In the genomic region with DNA sequence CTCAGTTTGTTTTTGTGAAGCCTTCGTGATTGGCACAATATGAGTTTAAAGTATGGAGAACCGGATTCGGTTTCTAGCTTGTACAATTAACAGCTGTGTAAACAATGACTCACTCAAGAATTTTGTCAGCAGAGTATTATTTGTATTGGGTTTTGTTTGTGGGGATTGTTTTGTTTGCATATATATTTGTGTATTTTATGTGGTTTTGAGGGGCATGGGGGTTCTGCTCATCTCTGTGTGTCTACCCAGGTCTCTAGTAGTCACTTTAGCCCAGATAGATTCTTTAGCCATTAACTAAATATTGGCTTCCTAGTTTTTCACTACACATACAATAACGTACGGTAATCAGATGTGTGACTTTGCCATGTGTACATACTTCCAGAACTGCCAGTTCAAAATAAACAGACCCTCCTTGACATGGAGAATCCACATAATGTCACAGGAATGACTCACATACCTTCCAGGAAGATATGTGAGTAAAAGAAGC, we compare ENCODE assay signal across 14 cellular contexts. TPM values are rescaled to one million over a fixed set of nuclear protein-coding genes. Genes with fewer than 3 reads are reported as not detected.
DNase-seq lines count a peak whose midpoint lies in the region; ATAC-seq, FAIRE-seq and TF ChIP-seq lines count a peak whose summit lies in the region.
"Had no signal": no experiment of that assay in that cellular context is flagged by ENCODE, and none has a peak within 500 bp of the region (broad histone marks: within the 10 kb centered on the region; RNA-seq: fewer than 3 reads in every experiment).

No MANE protein-coding gene starts in this region.

- DNase-seq in A549 (ENCODE audit: low read depth in 1 of 2, low spot score in 1 of 2) (peak in 1 of 2 experiments; percentile 19), NCI-H1092 (lab: John Stamatoyannopoulos, UW) (peak; percentile 78), RWPE2 (ENCODE audit: low spot score) (no peak), left colon (no peak), suprapubic skin (ENCODE audit: low spot score in 2 of 2) (no peak)
- DNase-seq in NK-92 treated with Interleukin-12 subunit alpha and Interleukin-12 subunit beta, amount 100 ng/mL, for 24 hours (lab: John Stamatoyannopoulos, UW), result no peak
- no peak for DNase-seq in activated CD8-positive, alpha-beta T cell treated with anti-CD3 and anti-CD28 coated beads, Interleukin-2, amount 10 ng/mL, durations not matched to agents 7 days and 5 days
- DNase-seq: hypothalamus, tibial artery had no signal

- H3K4me1 ChIP-seq in A549, result peaks cover 7% of the 10 kb centered on the region; the same call in 1 of the 3 replicates
- peaks cover 14% of the 10 kb centered on the region for H3K4me1 ChIP-seq in RWPE2 (ENCODE audit: insufficient read depth, poor library complexity, severe bottlenecking)
- no peaks in the 10 kb centered on the region for H3K4me1 ChIP-seq in suprapubic skin
- H3K4me1 ChIP-seq: tibial artery had no signal

- ATAC-seq in A549 (peak in 1 of 2 experiments; percentile 50; a peak in 1 of 6 replicates), RWPE2 (ENCODE audit: low read depth) (peak; percentile 78), left colon (peak; percentile 85), HG03139 (IDR thresholded peaks at IDR 0.05; ENCODE audit: unreplicated experiment) (no peak)
- no peak for ATAC-seq in activated CD8-positive, alpha-beta T cell treated with anti-CD3 and anti-CD28 coated beads, Interleukin-2, amount 10 ng/mL, durations not matched to agents 7 days and 5 days

- H3K36me3 ChIP-seq in RWPE2 (ENCODE audit: low read depth) (no peaks in the 10 kb centered on the region), suprapubic skin (no peaks in the 10 kb centered on the region)
- H3K36me3 ChIP-seq: tibial artery had no signal

- H3K27me3 ChIP-seq in RWPE2 (ENCODE audit: insufficient read depth, poor library complexity, severe bottlenecking) (peaks cover 2% of the 10 kb centered on the region), suprapubic skin (no peaks in the 10 kb centered on the region)
- H3K27me3 ChIP-seq: tibial artery had no signal

- peaks cover 12% of the 10 kb centered on the region for H3K27me3 Mint-ChIP-seq in activated CD8-positive, alpha-beta T cell treated with anti-CD3 and anti-CD28 coated beads, Interleukin-2, amount 10 ng/mL, durations not matched to agents 7 days and 5 days (ENCODE audit: low read depth)

- TF ChIP-seq CTCF in A549 (IDR thresholded peaks at IDR 0.05) (no peak), RWPE2 (IDR thresholded peaks at IDR 0.05; ENCODE audit: poor library complexity, severe bottlenecking) (no peak), suprapubic skin (IDR thresholded peaks at IDR 0.05) (no peak)

- H3K4me2 ChIP-seq in A549, result peak overlapping the region; percentile 32; the same call in 1 of the 3 replicates

- H3K27ac Mint-ChIP-seq in activated CD8-positive, alpha-beta T cell treated with anti-CD3 and anti-CD28 coated beads, Interleukin-2, amount 10 ng/mL, durations not matched to agents 7 days and 5 days, result no peak overlapping the region
- H3K27ac Mint-ChIP-seq: mesothelial cell of epicardium had no signal

- TF ChIP-seq EP300 in A549 (IDR thresholded peaks at IDR 0.05) (no peak), suprapubic skin (IDR thresholded peaks at IDR 0.05) (no peak)

- no peak overlapping the region for H3K27ac ChIP-seq in A549
- H3K27ac ChIP-seq in RWPE2 (ENCODE audit: poor library complexity, severe bottlenecking), result no peak overlapping the region
- no peak overlapping the region for H3K27ac ChIP-seq in suprapubic skin
- H3K27ac ChIP-seq: tibial artery had no signal

- intact Hi-C loops in left colon (cut with DNase I, micrococcal nuclease), result no loop called here

- no peak overlapping the region for H3K4me3 Mint-ChIP-seq in activated CD8-positive, alpha-beta T cell treated with anti-CD3 and anti-CD28 coated beads, Interleukin-2, amount 10 ng/mL, durations not matched to agents 7 days and 5 days
- H3K4me3 Mint-ChIP-seq: mesothelial cell of epicardium had no signal

- no peak for FAIRE-seq in A549 (lab: Jason Lieb, UNC)
- FAIRE-seq: endometrium, RCC 7860 had no signal

- no peak for TF ChIP-seq RAD21 in A549 (conservative IDR thresholded peaks at IDR 0.05 in 1 of 2, IDR thresholded peaks at IDR 0.05 in 1 of 2)

- no peaks in the 10 kb centered on the region for H3K9me3 ChIP-seq in A549
- H3K9me3 ChIP-seq in RWPE2 (ENCODE audit: severe bottlenecking), result no peaks in the 10 kb centered on the region
- no peaks in the 10 kb centered on the region for H3K9me3 ChIP-seq in suprapubic skin
- H3K9me3 ChIP-seq: tibial artery had no signal

- WGBS in A549 (ENCODE audit: missing lambda C conversion rate), result under 1% methylated on average over 5 of the region's 5 CpGs
- WGBS in suprapubic skin, result 49% methylated on average over 5 of the region's 5 CpGs

- H3K4me1 Mint-ChIP-seq in activated CD8-positive, alpha-beta T cell treated with anti-CD3 and anti-CD28 coated beads, Interleukin-2, amount 10 ng/mL, durations not matched to agents 7 days and 5 days (ENCODE audit: low read depth), result no peaks in the 10 kb centered on the region
- H3K4me1 Mint-ChIP-seq: mesothelial cell of epicardium had no signal

- H3K4me3 ChIP-seq in A549 (no peak overlapping the region), RWPE2 (ENCODE audit: severe bottlenecking) (no peak overlapping the region), suprapubic skin (no peak overlapping the region)
- H3K4me3 ChIP-seq: tibial artery had no signal

- CTCF ChIA-PET in A549 (lab: Yijun Ruan, JAX), result interaction anchor here (1.4 kb wide), 1 partner anchor 248 kb away, joined by 6 read pairs; no protein-coding TSS in a partner anchor
- CTCF ChIA-PET in activated CD8-positive, alpha-beta T cell treated with anti-CD3 and anti-CD28 coated beads, Interleukin-2, amount 10 ng/mL, durations not matched to agents 7 days and 5 days (lab: Charles Lee), result interaction anchor here (0.6 kb wide), 1 partner anchor 28 kb away, joined by 3 read pairs; no protein-coding TSS in a partner anchor

- no peak for TF ChIP-seq POLR2A in A549 (IDR thresholded peaks at IDR 0.05; ENCODE audit: low read length)
- no peak for TF ChIP-seq POLR2A in suprapubic skin (IDR thresholded peaks at IDR 0.05)

- POLR2A ChIA-PET in A549 (lab: Yijun Ruan, JAX), result no interaction called here
- POLR2A ChIA-PET in activated CD8-positive, alpha-beta T cell treated with anti-CD3 and anti-CD28 coated beads, Interleukin-2, amount 10 ng/mL, durations not matched to agents 7 days and 5 days (lab: Charles Lee), result interaction anchor here (0.6 kb wide), 1 partner anchor 147 kb away, joined by 3 read pairs; no protein-coding TSS in a partner anchor

- no peaks in the 10 kb centered on the region for H3K36me3 Mint-ChIP-seq in activated CD8-positive, alpha-beta T cell treated with anti-CD3 and anti-CD28 coated beads, Interleukin-2, amount 10 ng/mL, durations not matched to agents 7 days and 5 days (ENCODE audit: low read depth)
- H3K36me3 Mint-ChIP-seq: mesothelial cell of epicardium had no signal

- H3K9me3 Mint-ChIP-seq in activated CD8-positive, alpha-beta T cell treated with anti-CD3 and anti-CD28 coated beads, Interleukin-2, amount 10 ng/mL, durations not matched to agents 7 days and 5 days (ENCODE audit: insufficient read depth), result no peaks in the 10 kb centered on the region
- H3K9me3 Mint-ChIP-seq: mesothelial cell of epicardium had no signal

RNA-seq across cellular contexts. Expression of a gene that starts 7.5 kb away (rescaled TPM):
- not detected in 2 replicates for polyA plus RNA-seq in A549 (2011; rRNA removed)
- not detected in 2 replicates for polyA plus RNA-seq in A549 (2012; cell fraction: cytosol; rRNA removed)
- not detected in 2 replicates for polyA plus RNA-seq in A549 (2012; cell fraction: nucleus; rRNA removed)
- polyA plus RNA-seq in A549 (2017; fragmentation: RNase III; extraction: RNeasy Plus Mini Kit Qiagen cat#74134 plus additional on column Dnase treatment), result not detected in 3 replicates
- polyA minus RNA-seq in A549 (2011; rRNA and poly(A)+ RNA removed), result not detected in 2 replicates
- total RNA-seq in left colon, result 10 to 100 TPM in 1 of 2 donors, 1 to 10 TPM in 1; 9.8 to 38.3 TPM
- total RNA-seq in suprapubic skin, result 1 to 10 TPM in 3 of 4 donors, under 1 TPM in 1; 0.86 to 9.5 (median 4.2) TPM
- total RNA-seq in activated CD8-positive, alpha-beta T cell treated with anti-CD3 and anti-CD28 coated beads, Interleukin-2, amount 10 ng/mL, durations not matched to agents 7 days and 5 days, result not detected
- total RNA-seq: mesothelial cell of epicardium had no signal
- polyA plus RNA-seq: AG04450 had no signal

RNA-seq across cellular contexts. Expression of a gene that starts 25.4 kb away (rescaled TPM):
- polyA plus RNA-seq in A549 (2011; rRNA removed), result not detected in 2 replicates
- not detected in 2 replicates for polyA plus RNA-seq in A549 (2012; cell fraction: cytosol; rRNA removed)
- not detected in 2 replicates for polyA plus RNA-seq in A549 (2012; cell fraction: nucleus; rRNA removed)
- polyA plus RNA-seq in A549 (2017; fragmentation: RNase III; extraction: RNeasy Plus Mini Kit Qiagen cat#74134 plus additional on column Dnase treatment), result not detected in 3 replicates
- polyA minus RNA-seq in A549 (2011; rRNA and poly(A)+ RNA removed), result not detected in 2 replicates
- total RNA-seq in left colon, result 1 to 10 TPM in 1 of 2 donors, under 1 TPM in 1; 0.40 to 1.7 TPM
- 1 to 10 TPM in 1 of 4 donors, under 1 TPM in 1, not detected in 2; 0.48 to 2.3 TPM for total RNA-seq in suprapubic skin
- total RNA-seq in activated CD8-positive, alpha-beta T cell treated with anti-CD3 and anti-CD28 coated beads, Interleukin-2, amount 10 ng/mL, durations not matched to agents 7 days and 5 days, result not detected
- total RNA-seq: mesothelial cell of epicardium had no signal
- polyA plus RNA-seq: AG04450 had no signal

RNA-seq across cellular contexts. Expression of a gene that starts 43.8 kb away (rescaled TPM):
- polyA plus RNA-seq in A549 (2011; rRNA removed), result not detected in 2 replicates
- polyA plus RNA-seq in A549 (2012; cell fraction: cytosol; rRNA removed), result not detected in 2 replicates
- not detected in 2 replicates for polyA plus RNA-seq in A549 (2012; cell fraction: nucleus; rRNA removed)
- polyA plus RNA-seq in A549 (2017; fragmentation: RNase III; extraction: RNeasy Plus Mini Kit Qiagen cat#74134 plus additional on column Dnase treatment), result not detected in 3 replicates
- not detected in 2 replicates for polyA minus RNA-seq in A549 (2011; rRNA and poly(A)+ RNA removed)
- total RNA-seq in left colon, result not detected
- total RNA-seq in suprapubic skin, result not detected
- not detected for total RNA-seq in activated CD8-positive, alpha-beta T cell treated with anti-CD3 and anti-CD28 coated beads, Interleukin-2, amount 10 ng/mL, durations not matched to agents 7 days and 5 days
- total RNA-seq: mesothelial cell of epicardium had no signal
- polyA plus RNA-seq: AG04450 had no signal

RNA-seq across cellular contexts. Expression of a gene that starts 58.5 kb away (rescaled TPM):
- polyA plus RNA-seq in A549 (2011; rRNA removed) (not detected in 2 replicates), A549 (2017; fragmentation: RNase III; extraction: RNeasy Plus Mini Kit Qiagen cat#74134 plus additional on column Dnase treatment) (not detected in 3 replicates)
- polyA plus RNA-seq in A549 (2012; cell fraction: cytosol; rRNA removed), result not detected in 2 replicates
- polyA plus RNA-seq in A549 (2012; cell fraction: nucleus; rRNA removed), result not detected in 2 replicates
- polyA minus RNA-seq in A549 (2011; rRNA and poly(A)+ RNA removed), result not detected in 2 replicates
- total RNA-seq in left colon (not detected), suprapubic skin (not detected)
- not detected for total RNA-seq in activated CD8-positive, alpha-beta T cell treated with anti-CD3 and anti-CD28 coated beads, Interleukin-2, amount 10 ng/mL, durations not matched to agents 7 days and 5 days
- total RNA-seq: mesothelial cell of epicardium had no signal
- polyA plus RNA-seq: AG04450 had no signal

Comparison
In these comparisons a context has a peak if more than half of its experiments do, and no peak if none do; other contexts are left out.
1. ATAC-seq: peak in RWPE2 (single experiment) and left colon (single experiment); none in HG03139 (single experiment) and activated CD8-positive, alpha-beta T cell treated with anti-CD3 and anti-CD28 coated beads, Interleukin-2, amount 10 ng/mL, durations not matched to agents 7 days and 5 days (single experiment).